ENCODE assay signal across 8 cellular contexts in genomic region chr11:33920838-33921613, GRCh38.
DNase-seq lines count a peak whose midpoint lies in the region; ATAC-seq and TF ChIP-seq lines count a peak whose summit lies in the region.

No MANE protein-coding gene starts in this region.

- ATAC-seq in GM18505 (IDR thresholded peaks at IDR 0.05; ENCODE audit: unreplicated experiment) (peak; percentile 92), GM21367 (IDR thresholded peaks at IDR 0.05; ENCODE audit: unreplicated experiment) (peak; percentile 84), HG03354 (IDR thresholded peaks at IDR 0.05; ENCODE audit: poor library complexity, severe bottlenecking, unreplicated experiment) (peak; percentile 93)

- no peak for TF ChIP-seq POLR2A in GM18505 (IDR thresholded peaks at IDR 0.05; ENCODE audit: borderline replicate concordance, extremely low read depth, insufficient read depth, insufficient read length)

- no peak overlapping the region for H3K4me3 ChIP-seq in brain microvascular endothelial cell (ENCODE audit: low read depth, low read length)

- no peak overlapping the region for H3K27ac ChIP-seq in brain microvascular endothelial cell

- in situ Hi-C loops in brain microvascular endothelial cell (cut with HindIII; ENCODE audit: low pct_ligation_motif_present, low sequenced_read_pairs), result no loop called here

- no peaks in the 10 kb centered on the region for H3K36me3 ChIP-seq in brain microvascular endothelial cell (replicated peaks)

- TF ChIP-seq CTCF in brain microvascular endothelial cell (IDR thresholded peaks at IDR 0.05; ENCODE audit: low read depth, low read length, missing control alignments), result no peak

- no peaks in the 10 kb centered on the region for H3K27me3 ChIP-seq in brain microvascular endothelial cell (replicated peaks)

- DNase-seq in brain microvascular endothelial cell (peak; percentile 24), SW480 (ENCODE audit: low spot score) (no peak), middle frontal gyrus (ENCODE audit: extremely low spot score, low spot score) (no peak), NCI-H2029 (lab: John Stamatoyannopoulos, UW) (no peak), NCI-H1930 (lab: John Stamatoyannopoulos, UW) (no peak)
